6 cellular contexts compared by ENCODE assay signal in genomic region chr12:53230971-53231858, GRCh38. TPM values are rescaled to one million over a fixed set of nuclear protein-coding genes. Genes with fewer than 3 reads are reported as not detected.
DNase-seq lines count a peak whose midpoint lies in the region; ATAC-seq and TF ChIP-seq lines count a peak whose summit lies in the region.

No MANE protein-coding gene starts in this region.

- peaks cover 49 to 91% (median 74%) of the 10 kb centered on the region in 10 experiments for H3K4me1 ChIP-seq in BLaER1 treated with 17β-estradiol and CSF1 and Interleukin-3, amounts not matched to agents 10 nM and 100 nM
- H3K4me1 ChIP-seq in lung (ENCODE audit: control insufficient read depth in 2 of 2, insufficient read depth in 2 of 2, low read length in 2 of 2) = peaks cover 4 to 22% of the 10 kb centered on the region in 2 donors

- no peaks in the 10 kb centered on the region for H3K27me3 Mint-ChIP-seq in activated T-helper 1 cell treated with anti-CD3 and anti-CD28 coated beads, Interleukin-12 subunit alpha, Interleukin-12 subunit beta, Interleukin-2, Interleukin-4 antibody, amounts not matched to agents 30 ng/mL and 10 ng/mL and 1 ng/mL, durations not matched to agents 14 hours and 24 hours and 36 hours (ENCODE audit: insufficient read depth)

- H3K4me1 Mint-ChIP-seq in activated T-helper 1 cell treated with anti-CD3 and anti-CD28 coated beads, Interleukin-12 subunit alpha, Interleukin-12 subunit beta, Interleukin-2, Interleukin-4 antibody, amounts not matched to agents 30 ng/mL and 10 ng/mL and 1 ng/mL, durations not matched to agents 14 hours and 24 hours and 36 hours (ENCODE audit: low read depth) = peaks cover 73% of the 10 kb centered on the region

- H3K4me3 Mint-ChIP-seq in activated T-helper 1 cell treated with anti-CD3 and anti-CD28 coated beads, Interleukin-12 subunit alpha, Interleukin-12 subunit beta, Interleukin-2, Interleukin-4 antibody, amounts not matched to agents 30 ng/mL and 10 ng/mL and 1 ng/mL, durations not matched to agents 14 hours and 24 hours and 36 hours = peak overlapping the region; percentile 72

- peaks cover 12% of the 10 kb centered on the region for H3K36me3 Mint-ChIP-seq in activated T-helper 1 cell treated with anti-CD3 and anti-CD28 coated beads, Interleukin-12 subunit alpha, Interleukin-12 subunit beta, Interleukin-2, Interleukin-4 antibody, amounts not matched to agents 30 ng/mL and 10 ng/mL and 1 ng/mL, durations not matched to agents 14 hours and 24 hours and 36 hours (ENCODE audit: low read depth)

- ATAC-seq in lung (ENCODE audit: insufficient read depth, low FRiP score) = no peak
- ATAC-seq in HG02840 (IDR thresholded peaks at IDR 0.05; ENCODE audit: low FRiP score, unreplicated experiment) = no peak

- peak overlapping the region; percentile 35 to 82 (median 76); a peak in 21 of 22 replicates for H3K27ac ChIP-seq in BLaER1 treated with 17β-estradiol and CSF1 and Interleukin-3, amounts not matched to agents 10 nM and 100 nM
- H3K27ac ChIP-seq in lung (ENCODE audit: low read depth in 1 of 2, low read length in 1 of 2) = peak overlapping the region in 1 of 2 donors; percentile 87

- TF ChIP-seq CTCF in lung (IDR thresholded peaks at IDR 0.05; ENCODE audit: control extremely low read depth, extremely low read depth) (no peak), GM10266 (IDR thresholded peaks at IDR 0.05; ENCODE audit: control insufficient read depth, insufficient read depth, low read depth, missing control alignments) (no peak)

- 49 to 64% methylated on average over 19 of the region's 19 CpGs for WGBS in lung, 2 donors

- H3K9me3 ChIP-seq in BLaER1 treated with 17β-estradiol and CSF1 and Interleukin-3, amounts not matched to agents 10 nM and 100 nM (replicated peaks in 1 of 11) = no peaks in the 10 kb centered on the region
- no peaks in the 10 kb centered on the region for H3K9me3 ChIP-seq in lung (ENCODE audit: control insufficient read depth in 2 of 2, insufficient read depth in 1 of 2, low read length in 1 of 2)

- peak overlapping the region; percentile 60 to 79 (median 69) for H3K4me3 ChIP-seq in BLaER1 treated with 17β-estradiol and CSF1 and Interleukin-3, amounts not matched to agents 10 nM and 100 nM
- H3K4me3 ChIP-seq in lung = peak overlapping the region; percentile 44

- no peak overlapping the region for H3K27ac Mint-ChIP-seq in activated T-helper 1 cell treated with anti-CD3 and anti-CD28 coated beads, Interleukin-12 subunit alpha, Interleukin-12 subunit beta, Interleukin-2, Interleukin-4 antibody, amounts not matched to agents 30 ng/mL and 10 ng/mL and 1 ng/mL, durations not matched to agents 14 hours and 24 hours and 36 hours

- peaks cover 0 to 20% (median 0%) of the 10 kb centered on the region in 11 experiments; a peak in 8 of 22 replicates for H3K36me3 ChIP-seq in BLaER1 treated with 17β-estradiol and CSF1 and Interleukin-3, amounts not matched to agents 10 nM and 100 nM
- H3K36me3 ChIP-seq in lung (ENCODE audit: control insufficient read depth in 2 of 2, insufficient read depth in 2 of 2, low read length in 2 of 2) = peaks cover 0 to 7% of the 10 kb centered on the region in 2 donors

- intact Hi-C loops in activated T-helper 1 cell treated with anti-CD3 and anti-CD28 coated beads, Interleukin-12 subunit alpha, Interleukin-12 subunit beta, Interleukin-2, Interleukin-4 antibody, amounts not matched to agents 30 ng/mL and 10 ng/mL and 1 ng/mL, durations not matched to agents 14 hours and 24 hours and 36 hours (cut with micrococcal nuclease) = no loop called here

- H3K4me2 ChIP-seq in BLaER1 treated with 17β-estradiol and CSF1 and Interleukin-3, amounts not matched to agents 10 nM and 100 nM = peak overlapping the region; percentile 87 to 97 (median 94)

- no peaks in the 10 kb centered on the region for H4K20me1 ChIP-seq in BLaER1 treated with 17β-estradiol and CSF1 and Interleukin-3, amounts not matched to agents 10 nM and 100 nM

- H3K27me3 ChIP-seq in BLaER1 treated with 17β-estradiol and CSF1 and Interleukin-3, amounts not matched to agents 10 nM and 100 nM = no peaks in the 10 kb centered on the region
- H3K27me3 ChIP-seq in lung (ENCODE audit: control insufficient read depth, insufficient read depth) = no peaks in the 10 kb centered on the region

- DNase-seq in activated T-helper 1 cell treated with anti-CD3 and anti-CD28 coated beads, Interleukin-12 subunit alpha, Interleukin-12 subunit beta, Interleukin-2, Interleukin-4 antibody, amounts not matched to agents 30 ng/mL and 10 ng/mL and 1 ng/mL, durations not matched to agents 14 hours and 24 hours and 36 hours (ENCODE audit: low spot score) = no peak
- DNase-seq in lung (ENCODE audit: low spot score) (no peak), GM10266 (ENCODE audit: extremely low spot score) (no peak), NCI-H510A (lab: John Stamatoyannopoulos, UW) (no peak)

- H3K9me3 Mint-ChIP-seq in activated T-helper 1 cell treated with anti-CD3 and anti-CD28 coated beads, Interleukin-12 subunit alpha, Interleukin-12 subunit beta, Interleukin-2, Interleukin-4 antibody, amounts not matched to agents 30 ng/mL and 10 ng/mL and 1 ng/mL, durations not matched to agents 14 hours and 24 hours and 36 hours = no peaks in the 10 kb centered on the region

- peak overlapping the region; percentile 73 to 84 (median 80); a peak in 21 of 22 replicates for H3K9ac ChIP-seq in BLaER1 treated with 17β-estradiol and CSF1 and Interleukin-3, amounts not matched to agents 10 nM and 100 nM

RNA-seq across cellular contexts. Expression of gene RARG, which starts 0.8 kb away (rescaled TPM):
- 58.6 and 61.6 TPM in 2 replicates for total RNA-seq in activated T-helper 1 cell treated with anti-CD3 and anti-CD28 coated beads, Interleukin-12 subunit alpha, Interleukin-12 subunit beta, Interleukin-2, Interleukin-4 antibody, amounts not matched to agents 30 ng/mL and 10 ng/mL and 1 ng/mL, durations not matched to agents 14 hours and 24 hours and 36 hours
- 10 to 100 TPM; 27.8 to 29.7 TPM for total RNA-seq in lung
- 10 to 100 TPM; 12.0 to 14.2 TPM for polyA plus RNA-seq in lung

RNA-seq across cellular contexts. Expression of gene ITGB7, which starts 24.2 kb away (rescaled TPM):
- 258 and 266 TPM in 2 replicates for total RNA-seq in activated T-helper 1 cell treated with anti-CD3 and anti-CD28 coated beads, Interleukin-12 subunit alpha, Interleukin-12 subunit beta, Interleukin-2, Interleukin-4 antibody, amounts not matched to agents 30 ng/mL and 10 ng/mL and 1 ng/mL, durations not matched to agents 14 hours and 24 hours and 36 hours
- 1 to 10 TPM; 2.3 to 7.9 TPM for total RNA-seq in lung
- 1 to 10 TPM; 3.9 to 6.1 TPM for polyA plus RNA-seq in lung

RNA-seq across cellular contexts. Expression of gene ESPL1, which starts 36.9 kb away (rescaled TPM):
- total RNA-seq in activated T-helper 1 cell treated with anti-CD3 and anti-CD28 coated beads, Interleukin-12 subunit alpha, Interleukin-12 subunit beta, Interleukin-2, Interleukin-4 antibody, amounts not matched to agents 30 ng/mL and 10 ng/mL and 1 ng/mL, durations not matched to agents 14 hours and 24 hours and 36 hours = 61.2 and 68.4 TPM in 2 replicates
- 1 to 10 TPM; 2.0 to 6.7 TPM for total RNA-seq in lung
- under 1 TPM; 0.77 to 0.97 TPM for polyA plus RNA-seq in lung

RNA-seq across cellular contexts. Expression of gene CSAD, which starts 50.5 kb away (rescaled TPM):
- total RNA-seq in activated T-helper 1 cell treated with anti-CD3 and anti-CD28 coated beads, Interleukin-12 subunit alpha, Interleukin-12 subunit beta, Interleukin-2, Interleukin-4 antibody, amounts not matched to agents 30 ng/mL and 10 ng/mL and 1 ng/mL, durations not matched to agents 14 hours and 24 hours and 36 hours = 21.7 and 22.6 TPM in 2 replicates
- total RNA-seq in lung = 10 to 100 TPM; 30.1 to 48.8 TPM
- 10 to 100 TPM; 21.7 to 36.5 TPM for polyA plus RNA-seq in lung

RNA-seq across cellular contexts. Expression of gene ZNF740, which starts 50.7 kb away (rescaled TPM):
- 48.1 and 52.8 TPM in 2 replicates for total RNA-seq in activated T-helper 1 cell treated with anti-CD3 and anti-CD28 coated beads, Interleukin-12 subunit alpha, Interleukin-12 subunit beta, Interleukin-2, Interleukin-4 antibody, amounts not matched to agents 30 ng/mL and 10 ng/mL and 1 ng/mL, durations not matched to agents 14 hours and 24 hours and 36 hours
- total RNA-seq in lung = 10 to 100 TPM; 28.0 to 37.4 TPM
- polyA plus RNA-seq in lung = 1 to 10 TPM; 7.8 to 8.6 TPM

Comparison
In these comparisons a context has a peak if more than half of its experiments do, and no peak if none do; other contexts are left out.
1. RNA of gene ITGB7, which starts 24.2 kb away (total RNA-seq): 258 to 266 TPM in activated T-helper 1 cell treated with anti-CD3 and anti-CD28 coated beads, Interleukin-12 subunit alpha, Interleukin-12 subunit beta, Interleukin-2, Interleukin-4 antibody, amounts not matched to agents 30 ng/mL and 10 ng/mL and 1 ng/mL, durations not matched to agents 14 hours and 24 hours and 36 hours; 2.3 to 7.9 TPM in lung; every median in the first group is over 10 times any median in the second.